ENCODE assay signal across 17 cellular contexts in the genomic region with DNA sequence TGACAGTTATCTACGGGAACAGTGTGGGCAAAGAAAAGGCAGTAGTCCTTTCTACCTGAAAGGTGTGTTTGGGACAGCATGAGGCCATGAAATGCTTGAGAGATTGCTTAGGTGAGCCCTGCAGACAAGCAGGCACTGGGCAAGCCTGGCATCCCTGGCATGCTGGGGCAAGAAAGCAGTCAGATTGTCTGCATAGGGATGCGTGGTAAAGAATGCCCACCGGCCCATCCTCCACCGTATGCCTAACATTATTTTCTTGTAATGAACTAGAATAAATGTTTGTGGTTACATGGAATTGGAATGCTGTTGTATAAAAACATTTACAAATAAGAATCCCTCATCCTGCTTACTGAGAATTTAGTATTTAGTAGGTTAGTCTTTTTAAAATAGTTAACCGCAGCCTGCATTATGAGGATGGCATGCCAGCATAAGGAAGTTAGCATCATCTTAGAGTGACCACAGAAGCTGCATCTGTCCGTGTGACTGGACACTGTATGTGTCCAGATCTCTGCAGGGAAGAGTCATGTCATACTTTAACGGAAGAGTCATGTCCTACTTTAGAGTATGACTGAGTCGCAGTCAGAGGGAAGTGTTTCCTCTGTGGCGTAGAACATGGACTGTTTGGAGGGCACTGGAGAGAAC. TPM values are rescaled to one million over a fixed set of nuclear protein-coding genes. Genes with fewer than 3 reads are reported as not detected.
DNase-seq lines count a peak whose midpoint lies in the region; ATAC-seq and TF ChIP-seq lines count a peak whose summit lies in the region.
"Had no signal": no experiment of that assay in that cellular context is flagged by ENCODE, and none has a peak within 500 bp of the region (broad histone marks: within the 10 kb centered on the region; RNA-seq: fewer than 3 reads in every experiment).

No MANE protein-coding gene starts in this region.

- peak overlapping the region in 3 of 5 experiments; percentile 44 to 87 (median 84) for H3K27ac Mint-ChIP-seq in brain
- no peak overlapping the region for H3K27ac Mint-ChIP-seq in endothelial cell (ENCODE audit: unreplicated experiment)
- H3K27ac Mint-ChIP-seq: activated naive CD8-positive, alpha-beta T cell treated with anti-CD3 and anti-CD28 coated beads, Interleukin-2, amount 10 ng/mL, durations not matched to agents 7 days and 5 days; naive thymus-derived CD4-positive, alpha-beta T cell had no signal

- no peak for ATAC-seq in GM21447 (IDR thresholded peaks at IDR 0.05; ENCODE audit: unreplicated experiment)
- ATAC-seq: naive thymus-derived CD4-positive, alpha-beta T cell had no signal

- TF ChIP-seq CTCF in AG04449 (IDR thresholded peaks at IDR 0.05; ENCODE audit: insufficient read depth, low read length, missing control alignments) = no peak
- no peak for TF ChIP-seq CTCF in brain (conservative IDR thresholded peaks at IDR 0.05)
- no peak for TF ChIP-seq CTCF in endothelial cell (IDR thresholded peaks at IDR 0.05; ENCODE audit: unreplicated experiment)

- H3K9me3 Mint-ChIP-seq in brain (no peaks in the 10 kb centered on the region), endothelial cell (ENCODE audit: unreplicated experiment) (no peaks in the 10 kb centered on the region)
- H3K9me3 Mint-ChIP-seq: activated naive CD8-positive, alpha-beta T cell treated with anti-CD3 and anti-CD28 coated beads, Interleukin-2, amount 10 ng/mL, durations not matched to agents 7 days and 5 days; naive thymus-derived CD4-positive, alpha-beta T cell had no signal

- H3K4me1 Mint-ChIP-seq in brain (peaks cover 4% of the 10 kb centered on the region), endothelial cell (ENCODE audit: unreplicated experiment) (peaks cover 7% of the 10 kb centered on the region)

- H3K36me3 Mint-ChIP-seq in brain (peaks cover 36% of the 10 kb centered on the region), endothelial cell (ENCODE audit: low read depth, unreplicated experiment) (peaks cover 16% of the 10 kb centered on the region)

- peak; percentile 67 for DNase-seq in AG04449 (ENCODE audit: low read depth, low spot score)
- peak; percentile 31 for DNase-seq in HCEC 1CT
- DNase-seq in hepatic stellate cell (ENCODE audit: low spot score) = peak; percentile 74
- no peak for DNase-seq in SIG-M5 (lab: John Stamatoyannopoulos, UW)
- DNase-seq in KBM-7 = no peak
- DNase-seq in endothelial cell (ENCODE audit: low spot score) = no peak
- DNase-seq: activated naive CD8-positive, alpha-beta T cell treated with anti-CD3 and anti-CD28 coated beads, Interleukin-2, amount 10 ng/mL, durations not matched to agents 7 days and 5 days; AML-193; dermis blood vessel endothelial cell; DMS 273 treated with DMSO at 0.1 percent for 48 hours; kidney glomerular epithelial cell; naive thymus-derived CD4-positive, alpha-beta T cell; NCI-H1105; NCI-H226; transverse colon had no signal

- CTCF ChIA-PET in AG04449 (lab: Yijun Ruan, JAX) = interaction anchor here (0.6 kb wide), 1 partner anchor 49 kb away, joined by 3 read pairs; no protein-coding TSS in a partner anchor

- POLR2A ChIA-PET in AG04449 (lab: Yijun Ruan, JAX) = no interaction called here

- H3K4me3 ChIP-seq in AG04449 (ENCODE audit: low read depth, low read length) = no peak overlapping the region
- H3K4me3 ChIP-seq: transverse colon had no signal

- H3K27me3 Mint-ChIP-seq in brain (peaks cover 3% of the 10 kb centered on the region), endothelial cell (ENCODE audit: unreplicated experiment) (peaks cover 2% of the 10 kb centered on the region)
- H3K27me3 Mint-ChIP-seq: activated naive CD8-positive, alpha-beta T cell treated with anti-CD3 and anti-CD28 coated beads, Interleukin-2, amount 10 ng/mL, durations not matched to agents 7 days and 5 days; naive thymus-derived CD4-positive, alpha-beta T cell had no signal

- in situ Hi-C loops in KBM-7 (cut with MboI; ENCODE audit: low pct_unique_long_range_greater_than_20kb, low sequenced_read_pairs) = no loop called here

- H3K4me3 Mint-ChIP-seq in brain = peak overlapping the region in 1 of 5 experiments; percentile 44
- H3K4me3 Mint-ChIP-seq in endothelial cell (ENCODE audit: unreplicated experiment) = no peak overlapping the region
- H3K4me3 Mint-ChIP-seq: activated naive CD8-positive, alpha-beta T cell treated with anti-CD3 and anti-CD28 coated beads, Interleukin-2, amount 10 ng/mL, durations not matched to agents 7 days and 5 days; naive thymus-derived CD4-positive, alpha-beta T cell had no signal

RNA-seq across cellular contexts. Expression of gene ZBTB49, which starts 18.9 kb away (rescaled TPM):
- 3.4 TPM for polyA plus RNA-seq in brain (ENCODE audit: insufficient read depth, low read depth, low replicate concordance)
- total RNA-seq in endothelial cell (ENCODE audit: unreplicated experiment) = 13.3 TPM

RNA-seq across cellular contexts. Expression of gene LYAR, which starts 19.0 kb away (rescaled TPM):
- 12.7 TPM for polyA plus RNA-seq in brain (ENCODE audit: insufficient read depth, low read depth, low replicate concordance)
- 13.2 TPM for total RNA-seq in endothelial cell (ENCODE audit: unreplicated experiment)

Comparison
In these comparisons a context has a peak if more than half of its experiments do, and no peak if none do; other contexts are left out.
1. DNase-seq: peak in AG04449 (single experiment), HCEC 1CT (single experiment) and hepatic stellate cell (single experiment); none in SIG-M5 (single experiment), KBM-7 (single experiment) and endothelial cell (single experiment).